20 cellular contexts compared by ENCODE assay signal in genomic region chr16:68335175-68335574, GRCh38. TPM values are rescaled to one million over a fixed set of nuclear protein-coding genes. Genes with fewer than 3 reads are reported as not detected.
DNase-seq lines count a peak whose midpoint lies in the region; ATAC-seq and TF ChIP-seq lines count a peak whose summit lies in the region.
"Had no signal": no experiment of that assay in that cellular context is flagged by ENCODE, and none has a peak within 500 bp of the region (broad histone marks: within the 10 kb centered on the region; RNA-seq: fewer than 3 reads in every experiment).

No MANE protein-coding gene starts in this region.

- H3K4me3 ChIP-seq in BLaER1 treated with 17β-estradiol and CSF1 and Interleukin-3, amounts not matched to agents 10 nM and 100 nM, result no peak overlapping the region
- no peak overlapping the region for H3K4me3 ChIP-seq in IMR-90 (ENCODE audit: insufficient read depth, low read depth, low read length)
- H3K4me3 ChIP-seq in fibroblast of mammary gland (ENCODE audit: control insufficient read depth, low read depth, low read length), result no peak overlapping the region
- H3K4me3 ChIP-seq in psoas muscle, result no peak overlapping the region
- H3K4me3 ChIP-seq: lower lobe of right lung had no signal

- no peak overlapping the region for H2BK5ac ChIP-seq in IMR-90 (ENCODE audit: low read depth, low read length, poor library complexity, severe bottlenecking)

- CTCF ChIA-PET in IMR-90 (lab: Yijun Ruan, JAX), result interaction anchor here (0.6 to 1.6 kb wide), 2 partner anchors 71 to 169 kb away, joined by 3 read pairs; no protein-coding TSS in a partner anchor

- H3K9ac ChIP-seq in BLaER1 treated with 17β-estradiol and CSF1 and Interleukin-3, amounts not matched to agents 10 nM and 100 nM, result peak overlapping the region in 2 of 11 experiments; percentile 88 to 89; a peak in 1 of 22 replicates
- no peak overlapping the region for H3K9ac ChIP-seq in IMR-90 (ENCODE audit: low read depth, low read length)

- no peak overlapping the region for H3K4ac ChIP-seq in IMR-90 (ENCODE audit: low read depth, low read length)

- POLR2A ChIA-PET in IMR-90 (lab: Charles Lee; ENCODE audit: unreplicated experiment), result no interaction called here

- H2AK9ac ChIP-seq in IMR-90 (replicated peaks; ENCODE audit: low read depth, low read length, poor library complexity), result no peak overlapping the region

- H4K91ac ChIP-seq in IMR-90 (ENCODE audit: insufficient read depth, low read depth, low read length), result no peak overlapping the region

- no peak overlapping the region for H2AK5ac ChIP-seq in IMR-90 (ENCODE audit: low read depth, low read length)

- peak overlapping the region in 7 of 11 experiments; percentile 83 to 98 (median 95); a peak in 12 of 22 replicates for H3K27ac ChIP-seq in BLaER1 treated with 17β-estradiol and CSF1 and Interleukin-3, amounts not matched to agents 10 nM and 100 nM
- no peak overlapping the region for H3K27ac ChIP-seq in IMR-90 (ENCODE audit: insufficient read depth, low read length)
- no peak overlapping the region for H3K27ac ChIP-seq in psoas muscle
- H3K27ac ChIP-seq: foreskin keratinocyte, lower lobe of right lung had no signal

- no peak overlapping the region for H3K14ac ChIP-seq in IMR-90 (replicated peaks; ENCODE audit: low read depth, low read length)

- dilution Hi-C loops in IMR-90 (cut with HindIII; ENCODE audit: low sequenced_read_pairs, unreplicated experiment), result no loop called here

- H2BK120ac ChIP-seq in IMR-90 (ENCODE audit: low read depth, low read length), result no peak overlapping the region

- H3K27me3 ChIP-seq in BLaER1 treated with 17β-estradiol and CSF1 and Interleukin-3, amounts not matched to agents 10 nM and 100 nM, result no peaks in the 10 kb centered on the region
- H3K27me3 ChIP-seq in IMR-90 (ENCODE audit: control insufficient read depth, insufficient read depth, low read length) (no peaks in the 10 kb centered on the region), psoas muscle (ENCODE audit: insufficient read depth in 3 of 3, low read length in 2 of 3) (no peaks in the 10 kb centered on the region)
- H3K27me3 ChIP-seq: foreskin keratinocyte had no signal

- H3K18ac ChIP-seq in IMR-90 (ENCODE audit: low read depth, low read length), result no peak overlapping the region

- no peak for TF ChIP-seq RAD21 in IMR-90 (IDR thresholded peaks at IDR 0.05; ENCODE audit: low read length)

- no peak overlapping the region for H2AFZ ChIP-seq in IMR-90 (replicated peaks; ENCODE audit: low read length, poor library complexity)

- TF ChIP-seq CTCF in IMR-90 (conservative IDR thresholded peaks at IDR 0.05; ENCODE audit: low read depth, low read length) (no peak), fibroblast of mammary gland (conservative IDR thresholded peaks at IDR 0.05; ENCODE audit: control insufficient read depth, insufficient read depth, low read depth, low read length) (no peak), psoas muscle (IDR thresholded peaks at IDR 0.05) (no peak)

- H3K4me1 ChIP-seq in BLaER1 treated with 17β-estradiol and CSF1 and Interleukin-3, amounts not matched to agents 10 nM and 100 nM, result peaks cover 49 to 84% (median 70%) of the 10 kb centered on the region in 10 experiments
- H3K4me1 ChIP-seq in IMR-90 (ENCODE audit: control insufficient read depth, insufficient read depth, low read length), result peaks cover 13% of the 10 kb centered on the region
- peaks cover 28% of the 10 kb centered on the region for H3K4me1 ChIP-seq in psoas muscle

- DNase-seq in IMR-90, result peak; percentile 42
- peak; percentile 79 for DNase-seq in fibroblast of mammary gland (ENCODE audit: low read depth)
- DNase-seq in psoas muscle, result no peak
- no peak for DNase-seq in G401 (ENCODE audit: low spot score)
- DNase-seq: activated CD4-positive, alpha-beta T cell treated with anti-CD3 and anti-CD28 coated beads for 1 hour; activated naive CD8-positive, alpha-beta T cell treated with anti-CD3 and anti-CD28 coated beads, Interleukin-2, amount 50 U/mL, for 24 hours; CD4-positive, alpha-beta memory T cell; cortex of kidney; foreskin keratinocyte; HCEC 1CT; hypothalamus; islet precursor cell; lower lobe of right lung; NCI-H524; occipital lobe; right cardiac atrium; stimulated activated CD4-positive, alpha-beta T cell treated with anti-CD3 and anti-CD28 coated beads, Interleukin-15, amount 100 ng/mL, for 24 hours had no signal

- H3K79me1 ChIP-seq in IMR-90 (ENCODE audit: low read depth in 1 of 2, low read length in 2 of 2), result peaks cover 0 to 16% of the 10 kb centered on the region in 2 experiments; a peak in 2 of 4 replicates

- H4K8ac ChIP-seq in IMR-90 (ENCODE audit: low read depth in 2 of 2, low read length in 2 of 2), result no peak overlapping the region

- intact Hi-C loops in IMR-90 (cut with micrococcal nuclease) (no loop called here), psoas muscle (cut with DNase I) (no loop called here)

- H3K9me3 ChIP-seq in BLaER1 treated with 17β-estradiol and CSF1 and Interleukin-3, amounts not matched to agents 10 nM and 100 nM (replicated peaks in 1 of 11), result no peaks in the 10 kb centered on the region
- H3K9me3 ChIP-seq in IMR-90 (ENCODE audit: control insufficient read depth, insufficient read depth, low read length) (no peaks in the 10 kb centered on the region), psoas muscle (no peaks in the 10 kb centered on the region)
- H3K9me3 ChIP-seq: lower lobe of right lung had no signal

- no TSS peak for BruUV-seq in IMR-90 (replicated peaks; lab: Mats Ljungman, UMichigan)

- H4K20me1 ChIP-seq in BLaER1 treated with 17β-estradiol and CSF1 and Interleukin-3, amounts not matched to agents 10 nM and 100 nM, result no peaks in the 10 kb centered on the region; a peak in 1 of 22 replicates
- H4K20me1 ChIP-seq in IMR-90 (ENCODE audit: insufficient read depth, low read length), result peaks cover 6% of the 10 kb centered on the region; the same call in 1 of the 2 replicates

- H2BK15ac ChIP-seq in IMR-90 (ENCODE audit: low read depth, low read length), result no peak overlapping the region

- no peak overlapping the region for H3K23ac ChIP-seq in IMR-90 (ENCODE audit: low read depth, low read length)

- H4K5ac ChIP-seq in IMR-90 (ENCODE audit: low read depth, low read length), result no peak overlapping the region

- peaks cover 13% of the 10 kb centered on the region for H3K9me1 ChIP-seq in IMR-90 (ENCODE audit: insufficient read depth, low read length)

- H3K56ac ChIP-seq in IMR-90 (ENCODE audit: extremely low read depth, insufficient read depth, low read length), result no peak overlapping the region; the same call in 1 of the 2 replicates

- H3K4me2 ChIP-seq in BLaER1 treated with 17β-estradiol and CSF1 and Interleukin-3, amounts not matched to agents 10 nM and 100 nM, result peak overlapping the region in 5 of 11 experiments; percentile 84 to 95 (median 92); a peak in 7 of 22 replicates
- H3K4me2 ChIP-seq in IMR-90 (ENCODE audit: low read depth, low read length), result no peak overlapping the region

- ATAC-seq in IMR-90 (ENCODE audit: low read depth) (no peak), psoas muscle (peak in 3 of 4 donors; percentile 24 to 37 (median 28)), GM19328 (IDR thresholded peaks at IDR 0.05; ENCODE audit: unreplicated experiment) (no peak), HG03432 (IDR thresholded peaks at IDR 0.05; ENCODE audit: unreplicated experiment) (no peak)
- ATAC-seq: activated naive CD8-positive, alpha-beta T cell treated with anti-CD3 and anti-CD28 coated beads, Interleukin-2, amount 50 U/mL, for 24 hours; foreskin keratinocyte; lower lobe of right lung; right cardiac atrium had no signal

- 100% methylated on average over 2 of the region's 5 CpGs; no CpG with 5 or more reads in 1 of the 2 experiments for WGBS in IMR-90 (ENCODE audit: extremely low coverage in 2 of 2, insufficient read length in 1 of 2), 2 experiments
- WGBS in psoas muscle, 3 donors, result 88 to 90% (median 90%) methylated on average over 5 of the region's 5 CpGs

- no peak overlapping the region for H2BK20ac ChIP-seq in IMR-90 (ENCODE audit: low read depth, low read length)

- in situ Hi-C loops in IMR-90 (cut with MboI; ENCODE audit: low sequenced_read_pairs) (no loop called here), G401 (cut with HindIII; ENCODE audit: low sequenced_read_pairs) (no loop called here)

- peaks cover 29 to 74% (median 42%) of the 10 kb centered on the region in 11 experiments for H3K36me3 ChIP-seq in BLaER1 treated with 17β-estradiol and CSF1 and Interleukin-3, amounts not matched to agents 10 nM and 100 nM
- H3K36me3 ChIP-seq in IMR-90 (ENCODE audit: control insufficient read depth, insufficient read depth, low read length), result peaks cover 32% of the 10 kb centered on the region
- peaks cover 8 to 70% of the 10 kb centered on the region in 2 donors for H3K36me3 ChIP-seq in psoas muscle (ENCODE audit: insufficient read depth in 1 of 2, low read depth in 1 of 2)

- TF ChIP-seq POLR2A in IMR-90 (IDR thresholded peaks at IDR 0.05; ENCODE audit: low read depth, low read length), result no peak

TF ChIP-seq in IMR-90, 13 proteins besides CTCF, POLR2A, EP300 and RAD21 (continues in another document):
- TF ChIP-seq MAFK (IDR thresholded peaks at IDR 0.05; ENCODE audit: low read depth, low read length) (no peak), CEBPB (IDR thresholded peaks at IDR 0.05; ENCODE audit: low read depth, low read length) (no peak), SMC3 (IDR thresholded peaks at IDR 0.05; ENCODE audit: low read depth, low read length) (no peak), FOS (IDR thresholded peaks at IDR 0.05; ENCODE audit: low read depth, low read length) (no peak), MXI1 (IDR thresholded peaks at IDR 0.05; ENCODE audit: borderline replicate concordance, low read depth, low read length) (no peak), CHD1 (IDR thresholded peaks at IDR 0.05; ENCODE audit: low read depth, low read length) (no peak), MAZ (IDR thresholded peaks at IDR 0.05; ENCODE audit: borderline replicate concordance, low read depth, low read length) (no peak)

RNA-seq across cellular contexts. Expression of gene PRMT7, which starts 24.4 kb away (rescaled TPM):
- total RNA-seq in IMR-90 (2012; rRNA removed), result 65.5 and 68.6 TPM in 2 replicates
- polyA plus RNA-seq in IMR-90 (2012; rRNA removed), result 61.0 and 63.1 TPM in 2 replicates
- polyA plus RNA-seq in IMR-90 (2012; cell fraction: cytosol; rRNA removed), result 31.0 and 38.2 TPM in 2 replicates
- polyA plus RNA-seq in IMR-90 (2012; cell fraction: nucleus; rRNA removed; ENCODE audit: low replicate concordance), result 269 and 469 TPM in 2 replicates
- 10 to 100 TPM; 19.9 to 31.4 (median 26.6) TPM for total RNA-seq in psoas muscle
- 10 to 100 TPM; 18.9 to 45.1 (median 20.4) TPM for polyA plus RNA-seq in psoas muscle
- 75.9 and 85.9 TPM in 2 replicates for total RNA-seq in G401 (2014; rRNA removed; shearing (Covaris generic))

RNA-seq across cellular contexts. Expression of gene SLC7A6OS, which starts 24.4 kb away (rescaled TPM):
- total RNA-seq in IMR-90 (2012; rRNA removed) (8.4 and 10.3 TPM in 2 replicates), psoas muscle (10 to 100 TPM in 2 of 4 donors, 1 to 10 TPM in 2; 7.9 to 12.6 (median 9.9) TPM)
- polyA plus RNA-seq in IMR-90 (2012; rRNA removed) (5.6 and 6.8 TPM in 2 replicates), psoas muscle (10 to 100 TPM in 1 of 3 donors, 1 to 10 TPM in 2; 5.8 to 16.3 (median 9.5) TPM)
- 2.5 and 3.5 TPM in 2 replicates for polyA plus RNA-seq in IMR-90 (2012; cell fraction: cytosol; rRNA removed)
- polyA plus RNA-seq in IMR-90 (2012; cell fraction: nucleus; rRNA removed; ENCODE audit: low replicate concordance), result 7.7 and 20.7 TPM in 2 replicates
- total RNA-seq in G401 (2014; rRNA removed; shearing (Covaris generic)), result 16.7 and 23.7 TPM in 2 replicates

Comparison
In these comparisons a context has a peak if more than half of its experiments do, and no peak if none do; other contexts are left out.
1. H3K27ac ChIP-seq: peak in BLaER1 treated with 17β-estradiol and CSF1 and Interleukin-3, amounts not matched to agents 10 nM and 100 nM (7 of 11); none in IMR-90 (single experiment) and psoas muscle (single experiment).
2. ATAC-seq: peak in psoas muscle (3 of 4); none in IMR-90 (single experiment), GM19328 (single experiment) and HG03432 (single experiment).
3. DNase-seq: peak in IMR-90 (single experiment) and fibroblast of mammary gland (single experiment); none in psoas muscle (0 of 2) and G401 (single experiment).